In the genomic region with DNA sequence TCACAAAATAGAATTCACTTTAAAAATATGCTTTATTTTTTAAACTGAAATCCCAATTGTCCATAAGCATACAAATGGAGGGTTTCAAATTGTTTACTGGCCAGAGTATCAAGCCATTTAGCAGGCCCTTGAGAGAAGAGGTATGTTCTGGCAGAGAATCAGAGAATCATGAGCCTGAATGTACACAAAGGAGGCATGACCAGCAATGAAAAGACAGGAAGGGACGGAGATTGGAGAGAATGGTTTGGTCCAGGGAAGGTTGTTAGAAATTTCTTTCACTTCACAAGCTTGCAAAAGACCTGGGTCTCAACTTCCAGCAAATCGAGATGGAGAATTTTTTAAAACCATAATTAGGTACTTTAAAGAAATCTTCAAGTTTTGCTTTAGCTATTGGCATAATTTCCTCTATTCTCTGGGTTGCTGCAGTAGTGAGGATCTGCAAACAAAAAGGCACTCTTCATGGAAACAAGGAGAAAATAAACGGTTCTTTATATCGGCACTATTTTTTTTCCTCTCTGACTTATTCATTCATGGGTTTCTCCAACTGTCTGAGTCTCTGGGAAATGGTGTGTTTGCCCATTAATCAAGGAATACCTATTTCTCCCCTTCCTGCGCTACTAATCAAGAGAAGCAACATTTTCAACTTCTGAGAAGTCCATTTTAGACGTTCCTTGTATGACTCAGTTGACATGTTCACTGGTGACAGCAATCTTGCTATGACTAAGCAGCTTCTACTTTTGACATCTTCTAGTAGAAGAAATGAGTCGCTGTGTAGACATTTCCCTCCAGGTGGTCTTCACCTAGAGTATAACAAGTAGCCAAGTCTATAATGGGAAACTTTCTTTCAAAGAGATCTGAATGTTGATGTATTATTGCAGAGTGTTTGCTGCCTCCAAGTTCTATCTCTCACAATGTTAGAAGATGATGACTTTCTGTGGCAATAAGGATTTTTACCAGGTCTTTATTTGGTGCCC, we compare ENCODE assay signal across 9 cellular contexts. TPM values are rescaled to one million over a fixed set of nuclear protein-coding genes. Genes with fewer than 3 reads are reported as not detected.
DNase-seq lines count a peak whose midpoint lies in the region; ATAC-seq and TF ChIP-seq lines count a peak whose summit lies in the region.
"Had no signal": no experiment of that assay in that cellular context is flagged by ENCODE, and none has a peak within 500 bp of the region (broad histone marks: within the 10 kb centered on the region; RNA-seq: fewer than 3 reads in every experiment).

No MANE protein-coding gene starts in this region.

- no peaks in the 10 kb centered on the region for H4K20me1 ChIP-seq in HCT116 (ENCODE audit: insufficient read depth)

- no peaks in the 10 kb centered on the region for H3K27me3 ChIP-seq in HCT116 (ENCODE audit: insufficient read depth, low read length)

- no peaks in the 10 kb centered on the region for H3K9me3 ChIP-seq in HCT116 (ENCODE audit: control insufficient read depth in 1 of 2, insufficient read depth in 1 of 2, low read depth in 1 of 2, low read length in 2 of 2)

- H3K9me3 Mint-ChIP-seq in activated CD4-positive, alpha-beta T cell treated with anti-CD3 and anti-CD28 coated beads for 36 hours (ENCODE audit: low read depth) = no peaks in the 10 kb centered on the region

- peak overlapping the region; percentile 58 for H3K27ac Mint-ChIP-seq in activated CD4-positive, alpha-beta T cell treated with anti-CD3 and anti-CD28 coated beads for 36 hours

- peak overlapping the region; percentile 43 for H3K4me2 ChIP-seq in HCT116 (ENCODE audit: low read length)

- POLR2A ChIA-PET in activated CD4-positive, alpha-beta T cell treated with anti-CD3 and anti-CD28 coated beads for 36 hours (lab: Charles Lee) = interaction anchor here (0.6 to 1.0 kb wide), 2 partner anchors 22 to 1033 kb away, joined by 3 to 5 read pairs; no protein-coding TSS in a partner anchor
- POLR2A ChIA-PET in HCT116 (lab: Charles Lee) = no interaction called here

- no peak for TF ChIP-seq RAD21 in HCT116 (IDR thresholded peaks at IDR 0.05; ENCODE audit: low read depth)

- no peak for TF ChIP-seq CTCF in HCT116 (IDR thresholded peaks at IDR 0.05 in 2 of 3, conservative IDR thresholded peaks at IDR 0.05 in 1 of 3; ENCODE audit: borderline replicate concordance in 1 of 3, insufficient read depth in 1 of 3, low read depth in 2 of 3, low read length in 2 of 3)

- DNase-seq in activated CD4-positive, alpha-beta T cell treated with anti-CD3 and anti-CD28 coated beads for 36 hours = peak; percentile 22
- no peak for DNase-seq in activated CD4-positive, alpha-beta T cell treated with anti-CD3 and anti-CD28 coated beads, Interleukin-2, amount 50 U/mL, for 1 hour
- DNase-seq in HCT116 (ENCODE audit: low read depth, low spot score) (no peak), NCI-H1092 treated with DMSO at 0.1 percent for 48 hours (lab: John Stamatoyannopoulos, UW) (peak; percentile 94), globus pallidus (ENCODE audit: low spot score) (peak; percentile 70), NCI-H446 (lab: John Stamatoyannopoulos, UW) (no peak), DMS 273 treated with DMSO at 0.1 percent for 48 hours (lab: John Stamatoyannopoulos, UW) (no peak)
- no peak for DNase-seq in activated CD4-positive, CD25-positive, alpha-beta regulatory T cell (lab: John Stamatoyannopoulos, UW)

- no peak overlapping the region for H3K27ac ChIP-seq in HCT116 (ENCODE audit: low read depth, low read length)
- H3K27ac ChIP-seq: C4-2B had no signal

- no TSS peak for BruUV-seq in HCT116 (replicated peaks; lab: Mats Ljungman, UMichigan)

- ATAC-seq in activated CD4-positive, alpha-beta T cell treated with anti-CD3 and anti-CD28 coated beads for 36 hours = peak; percentile 96
- no peak for ATAC-seq in HCT116

- CTCF ChIA-PET in activated CD4-positive, alpha-beta T cell treated with anti-CD3 and anti-CD28 coated beads for 36 hours (lab: Charles Lee) = interaction anchor here (0.6 kb wide), 2 partner anchors 321 to 391 kb away, joined by 3 to 4 read pairs; no protein-coding TSS in a partner anchor
- CTCF ChIA-PET in HCT116 (lab: Charles Lee) = no interaction called here

- H3K9me2 ChIP-seq in HCT116 (ENCODE audit: insufficient read depth) = no peaks in the 10 kb centered on the region

- no peaks in the 10 kb centered on the region for H3K27me3 Mint-ChIP-seq in activated CD4-positive, alpha-beta T cell treated with anti-CD3 and anti-CD28 coated beads for 36 hours

- peaks cover 19% of the 10 kb centered on the region for H3K4me1 Mint-ChIP-seq in activated CD4-positive, alpha-beta T cell treated with anti-CD3 and anti-CD28 coated beads for 36 hours

- no peak overlapping the region for H3K9ac ChIP-seq in HCT116 (ENCODE audit: low read length)

- peaks cover 13 to 27% of the 10 kb centered on the region in 2 experiments for H3K4me1 ChIP-seq in HCT116 (ENCODE audit: control insufficient read depth in 1 of 2, insufficient read depth in 2 of 2, low read length in 2 of 2)

- no peak overlapping the region for H3K4me3 ChIP-seq in HCT116 (replicated peaks in 1 of 2; ENCODE audit: low read depth in 1 of 2, low read length in 2 of 2)

- peaks cover 8% of the 10 kb centered on the region for H3K36me3 Mint-ChIP-seq in activated CD4-positive, alpha-beta T cell treated with anti-CD3 and anti-CD28 coated beads for 36 hours (ENCODE audit: low read depth)

- H2AFZ ChIP-seq in HCT116 (ENCODE audit: low read depth, low read length, poor library complexity, severe bottlenecking) = no peak overlapping the region

- TF ChIP-seq POLR2A in HCT116 (IDR thresholded peaks at IDR 0.05; ENCODE audit: borderline replicate concordance, extremely low read depth, insufficient read depth, insufficient read length) = no peak

- no peak overlapping the region for H3K4me3 Mint-ChIP-seq in activated CD4-positive, alpha-beta T cell treated with anti-CD3 and anti-CD28 coated beads for 36 hours

- RAD21 ChIA-PET in HCT116 (lab: Charles Lee; ENCODE audit: low non-redundant PET in 1 of 2, low total read pairs in 2 of 2, uncharacterized antibody in 2 of 2, unreplicated experiment in 2 of 2) = no interaction called here

- no peaks in the 10 kb centered on the region for H3K36me3 ChIP-seq in HCT116 (ENCODE audit: control insufficient read depth in 1 of 2, insufficient read depth in 2 of 2, low read length in 2 of 2)

- H3K79me2 ChIP-seq in HCT116 (ENCODE audit: insufficient read depth, low read length) = no peaks in the 10 kb centered on the region

- intact Hi-C loops in activated CD4-positive, alpha-beta T cell treated with anti-CD3 and anti-CD28 coated beads for 36 hours (cut with DNase I, micrococcal nuclease) = loop anchor here (1.0 to 2.0 kb wide), 4 partner anchors 23 to 128 kb away; partner anchors contain the start of gene ERCC6L2 (in 1 of the 2)
- intact Hi-C loops in HCT116 (cut with micrococcal nuclease) = no loop called here

TF ChIP-seq in HCT116, 20 proteins besides CTCF, POLR2A, EP300 and RAD21:
- TF ChIP-seq FOSL1 (IDR thresholded peaks at IDR 0.05; ENCODE audit: low read depth) = peak; percentile 69
- no peak for TF ChIP-seq ZNF274 (IDR thresholded peaks at IDR 0.05; ENCODE audit: low read depth, low read length)
- peak; percentile 32; the same call in 1 of the 2 replicates for TF ChIP-seq JUND (IDR thresholded peaks at IDR 0.05)

RNA-seq across cellular contexts. Expression of gene ERCC6L2, which starts 23.1 kb away (rescaled TPM):
- 10 to 100 TPM; 24.0 to 25.9 TPM for total RNA-seq in activated CD4-positive, alpha-beta T cell treated with anti-CD3 and anti-CD28 coated beads for 36 hours
- total RNA-seq in HCT116 (2021; ENCODE audit: unreplicated experiment) = 39.2 TPM
- 10.6 and 14.0 TPM in 2 replicates for polyA plus RNA-seq in HCT116 (2012)

Comparison
In these comparisons a context has a peak if more than half of its experiments do, and no peak if none do; other contexts are left out.
1. DNase-seq: peak in activated CD4-positive, alpha-beta T cell treated with anti-CD3 and anti-CD28 coated beads for 36 hours (single experiment), NCI-H1092 treated with DMSO at 0.1 percent for 48 hours (single experiment) and globus pallidus (single experiment); none in activated CD4-positive, alpha-beta T cell treated with anti-CD3 and anti-CD28 coated beads, Interleukin-2, amount 50 U/mL, for 1 hour (single experiment), HCT116 (single experiment), activated CD4-positive, CD25-positive, alpha-beta regulatory T cell (0 of 4), NCI-H446 (0 of 2) and DMS 273 treated with DMSO at 0.1 percent for 48 hours (single experiment).